8 cellular contexts compared by ENCODE assay signal in genomic region chr1:200535605-200536004, GRCh38.
A peak's percentile ranks its signal among the peaks of the same experiment; 100 is the strongest.
DNase-seq lines count a peak whose midpoint lies in the region; ATAC-seq and TF ChIP-seq lines count a peak whose summit lies in the region.

No MANE protein-coding gene starts in this region.

- no peak overlapping the region for H3K9ac ChIP-seq in Karpas-422 (ENCODE audit: low read length)

- no peak overlapping the region for H3K27ac ChIP-seq in Karpas-422 (ENCODE audit: low read length)
- H3K27ac ChIP-seq in osteoblast (ENCODE audit: low read depth, low read length): no peak overlapping the region

- H3K4me1 Mint-ChIP-seq in activated CD8-positive, alpha-beta T cell treated with anti-CD3 and anti-CD28 coated beads for 36 hours (ENCODE audit: low read depth): peaks cover 11% of the 10 kb centered on the region

- no peaks in the 10 kb centered on the region for H3K79me2 ChIP-seq in Karpas-422 (ENCODE audit: low read length)
- H3K79me2 ChIP-seq in osteoblast (ENCODE audit: insufficient read depth, low read length): no peaks in the 10 kb centered on the region

- no peaks in the 10 kb centered on the region for H3K27me3 Mint-ChIP-seq in activated CD8-positive, alpha-beta T cell treated with anti-CD3 and anti-CD28 coated beads for 36 hours

- in situ Hi-C loops in G401 (cut with HindIII; ENCODE audit: low sequenced_read_pairs): no loop called here

- POLR2A ChIA-PET in activated CD8-positive, alpha-beta T cell treated with anti-CD3 and anti-CD28 coated beads for 36 hours (lab: Charles Lee): no interaction called here

- no peaks in the 10 kb centered on the region for H3K9me2 ChIP-seq in Karpas-422 (replicated peaks; ENCODE audit: insufficient read depth, low read length)

- no peaks in the 10 kb centered on the region for H3K9me3 Mint-ChIP-seq in activated CD8-positive, alpha-beta T cell treated with anti-CD3 and anti-CD28 coated beads for 36 hours

- intact Hi-C loops in activated CD8-positive, alpha-beta T cell treated with anti-CD3 and anti-CD28 coated beads for 36 hours (cut with micrococcal nuclease): no loop called here

- H3K9me3 ChIP-seq in Karpas-422 (ENCODE audit: low read length): no peaks in the 10 kb centered on the region
- H3K9me3 ChIP-seq in osteoblast (ENCODE audit: low read depth, low read length): no peaks in the 10 kb centered on the region

- no peaks in the 10 kb centered on the region for H3K36me3 Mint-ChIP-seq in activated CD8-positive, alpha-beta T cell treated with anti-CD3 and anti-CD28 coated beads for 36 hours (ENCODE audit: low read depth)

- peak; percentile 86 for ATAC-seq in activated CD8-positive, alpha-beta T cell treated with anti-CD3 and anti-CD28 coated beads for 36 hours
- no peak for ATAC-seq in HG03439 (IDR thresholded peaks at IDR 0.05; ENCODE audit: unreplicated experiment)

- DNase-seq in AG10803 (ENCODE audit: low read depth) (no peak), Karpas-422 (peak; percentile 77), osteoblast (ENCODE audit: insufficient read length, low spot score, missing footprints) (peak; percentile 50), occipital lobe (lab: John Stamatoyannopoulos, UW) (no peak), G401 (ENCODE audit: low spot score) (no peak)
- peak; percentile 49 for DNase-seq in activated CD8-positive, alpha-beta T cell treated with anti-CD3 and anti-CD28 coated beads for 36 hours

- H2AFZ ChIP-seq in Karpas-422 (ENCODE audit: low read length) (no peak overlapping the region), osteoblast (ENCODE audit: low read length) (no peak overlapping the region)

- no peaks in the 10 kb centered on the region for H3K36me3 ChIP-seq in Karpas-422 (ENCODE audit: insufficient read depth, low read length)
- H3K36me3 ChIP-seq in osteoblast (ENCODE audit: insufficient read depth, low read length): no peaks in the 10 kb centered on the region

- no peak overlapping the region for H3K27ac Mint-ChIP-seq in activated CD8-positive, alpha-beta T cell treated with anti-CD3 and anti-CD28 coated beads for 36 hours

- TF ChIP-seq CTCF in AG10803 (conservative IDR thresholded peaks at IDR 0.05; ENCODE audit: low read length) (0 out of 2 replicates have a peak, but pooled peaks have one; percentile 5), GM12875 (IDR thresholded peaks at IDR 0.05; ENCODE audit: borderline replicate concordance, insufficient read depth, low read depth, low read length) (peak; percentile 39; the same call in 1 of the 2 replicates), osteoblast (IDR thresholded peaks at IDR 0.05; ENCODE audit: extremely low read depth, low read depth, low read length) (peak; percentile 11)
- TF ChIP-seq CTCF in activated CD8-positive, alpha-beta T cell treated with anti-CD3 and anti-CD28 coated beads for 36 hours (IDR thresholded peaks at IDR 0.05): peak; percentile 20

- no peaks in the 10 kb centered on the region for H4K20me1 ChIP-seq in Karpas-422 (ENCODE audit: insufficient read depth, low read depth, low read length)
- no peaks in the 10 kb centered on the region for H4K20me1 ChIP-seq in osteoblast (ENCODE audit: insufficient read depth, low read length)

- H3K4me3 ChIP-seq in AG10803 (ENCODE audit: low read length): no peak overlapping the region
- no peak overlapping the region for H3K4me3 ChIP-seq in GM12875 (ENCODE audit: low read depth, low read length)
- H3K4me3 ChIP-seq in Karpas-422 (ENCODE audit: low read length): no peak overlapping the region
- H3K4me3 ChIP-seq in osteoblast (ENCODE audit: insufficient read depth, low read length): no peak overlapping the region

- no peak overlapping the region for H3K4me2 ChIP-seq in Karpas-422 (ENCODE audit: low read depth, low read length, poor library complexity, severe bottlenecking)
- H3K4me2 ChIP-seq in osteoblast (ENCODE audit: insufficient read depth, low read length): no peak overlapping the region

- H3K4me1 ChIP-seq in Karpas-422 (ENCODE audit: low read length): no peaks in the 10 kb centered on the region
- no peaks in the 10 kb centered on the region for H3K4me1 ChIP-seq in osteoblast (ENCODE audit: insufficient read depth, low read length)

- no peak overlapping the region for H3K4me3 Mint-ChIP-seq in activated CD8-positive, alpha-beta T cell treated with anti-CD3 and anti-CD28 coated beads for 36 hours

- CTCF ChIA-PET in activated CD8-positive, alpha-beta T cell treated with anti-CD3 and anti-CD28 coated beads for 36 hours (lab: Charles Lee): interaction anchor here (0.6 to 2.9 kb wide), 5 partner anchors 15 to 246 kb away, joined by 3 to 15 read pairs (median 3); no protein-coding TSS in a partner anchor

- no peaks in the 10 kb centered on the region for H3K27me3 ChIP-seq in Karpas-422 (ENCODE audit: low read length)
- H3K27me3 ChIP-seq in osteoblast (ENCODE audit: insufficient read depth, low read length): peaks cover 5% of the 10 kb centered on the region

Comparison
In these comparisons a context has a peak if more than half of its experiments do, and no peak if none do; other contexts are left out.
1. DNase-seq: peak in Karpas-422 (single experiment), activated CD8-positive, alpha-beta T cell treated with anti-CD3 and anti-CD28 coated beads for 36 hours (single experiment) and osteoblast (single experiment); none in AG10803 (single experiment), occipital lobe (single experiment) and G401 (single experiment).
2. Peak in every context shown above with its lines, with median percentiles within 50 percentile points of each other: CTCF ChIP-seq.